Comparison of ENCODE assay signal across 23 cellular contexts in genomic region chr1:14468751-14469150, GRCh38.
DNase-seq lines count a peak whose midpoint lies in the region; ATAC-seq, FAIRE-seq and TF ChIP-seq lines count a peak whose summit lies in the region.
"Had no signal": no experiment of that assay in that cellular context is flagged by ENCODE, and none has a peak within 500 bp of the region (broad histone marks: within the 10 kb centered on the region; RNA-seq: fewer than 3 reads in every experiment).

No MANE protein-coding gene starts in this region.

- H3K18ac ChIP-seq in H1 (ENCODE audit: extremely low read depth, low read length) = no peak overlapping the region

- H3K9ac ChIP-seq in GM23248 = no peak overlapping the region
- no peak overlapping the region for H3K9ac ChIP-seq in H1 (replicated peaks in 1 of 4; ENCODE audit: extremely low read depth in 1 of 4, low read depth in 3 of 4, low read length in 3 of 4)
- H3K9ac ChIP-seq in kidney (ENCODE audit: low read length in 2 of 2) = no peak overlapping the region
- H3K9ac ChIP-seq: BLaER1 treated with 17β-estradiol and CSF1 and Interleukin-3, amounts not matched to agents 10 nM and 100 nM had no signal

- no peak overlapping the region for H3K14ac ChIP-seq in H1 (ENCODE audit: insufficient read length)

- TF ChIP-seq POLR2A in H1 (IDR thresholded peaks at IDR 0.05; ENCODE audit: control extremely low read depth in 1 of 2, low read depth in 2 of 2, low read length in 2 of 2) = no peak

- H3K4me3 Mint-ChIP-seq in osteocyte (ENCODE audit: unreplicated experiment) = no peak overlapping the region
- H3K4me3 Mint-ChIP-seq: B cell; CD4-positive, alpha-beta T cell; CD8-positive, alpha-beta T cell had no signal

- H3K4ac ChIP-seq in H1 (replicated peaks; ENCODE audit: insufficient read length, low read depth, low read length) = no peak overlapping the region

- H2AK5ac ChIP-seq in H1 (ENCODE audit: low read depth, low read length) = no peak overlapping the region

- 35 to 36% methylated on average over 7 of the region's 7 CpGs for WGBS in GM23248 (ENCODE audit: low coverage in 1 of 2, low lambda C conversion rate in 2 of 2, missing lambda C conversion rate in 2 of 2), 2 experiments
- WGBS in H1 (ENCODE audit: extremely low coverage in 1 of 2, insufficient coverage in 1 of 2, insufficient read length in 1 of 2, insufficient replicate concordance in 2 of 2, low coverage in 1 of 2, low lambda C conversion rate in 2 of 2, missing lambda C conversion rate in 1 of 2), 2 experiments = 94% methylated on average over 7 of the region's 7 CpGs; no CpG with 5 or more reads in 1 of the 2 experiments

- H3K4me2 ChIP-seq in GM23248 (ENCODE audit: unreplicated experiment) (no peak overlapping the region), H1 (ENCODE audit: insufficient read depth in 1 of 2, low read depth in 2 of 2, low read length in 2 of 2) (no peak overlapping the region)
- H3K4me2 ChIP-seq: BLaER1 treated with 17β-estradiol and CSF1 and Interleukin-3, amounts not matched to agents 10 nM and 100 nM had no signal

- H3K9me3 Mint-ChIP-seq in osteocyte (ENCODE audit: unreplicated experiment) = peaks cover 2% of the 10 kb centered on the region
- H3K9me3 Mint-ChIP-seq: CD4-positive, alpha-beta T cell; CD8-positive, alpha-beta T cell had no signal

- TF ChIP-seq CTCF in H1 (IDR thresholded peaks at IDR 0.05; ENCODE audit: control extremely low read depth in 1 of 3, insufficient read depth in 1 of 3, low read depth in 1 of 3, low read length in 3 of 3) (no peak), osteocyte (IDR thresholded peaks at IDR 0.05) (no peak), kidney (IDR thresholded peaks at IDR 0.05; ENCODE audit: borderline replicate concordance, extremely low read depth, insufficient read depth) (no peak)

- H3K79me2 ChIP-seq in GM23248 (ENCODE audit: insufficient read depth) = no peaks in the 10 kb centered on the region
- no peaks in the 10 kb centered on the region for H3K79me2 ChIP-seq in H1 (ENCODE audit: control insufficient read depth in 1 of 2, insufficient read depth in 2 of 2, low read length in 2 of 2)

- H3K27me3 ChIP-seq in GM23248 (replicated peaks; ENCODE audit: insufficient read depth) (peaks cover 16% of the 10 kb centered on the region), H1 (replicated peaks in 1 of 4; ENCODE audit: control insufficient read depth in 3 of 4, extremely low read depth in 1 of 4, insufficient read depth in 3 of 4, low read length in 3 of 4) (no peaks in the 10 kb centered on the region)
- H3K27me3 ChIP-seq: BLaER1 treated with 17β-estradiol and CSF1 and Interleukin-3, amounts not matched to agents 10 nM and 100 nM had no signal

- no peak overlapping the region for H3K23ac ChIP-seq in H1 (ENCODE audit: insufficient read length)

- H2BK20ac ChIP-seq in H1 (ENCODE audit: low read length) = no peak overlapping the region

- H2BK5ac ChIP-seq in H1 (ENCODE audit: low read depth, low read length) = no peak overlapping the region

- H3K4me3 ChIP-seq in GM23248 (no peak overlapping the region), H1 (ENCODE audit: extremely low read depth in 1 of 4, insufficient read depth in 2 of 4, low read depth in 3 of 4, low read length in 4 of 4) (no peak overlapping the region), kidney (ENCODE audit: low read length in 2 of 2) (no peak overlapping the region)
- H3K4me3 ChIP-seq: BLaER1 treated with 17β-estradiol and CSF1 and Interleukin-3, amounts not matched to agents 10 nM and 100 nM had no signal

- H3K36me3 ChIP-seq in GM23248 (ENCODE audit: low read depth) (no peaks in the 10 kb centered on the region), H1 (ENCODE audit: control insufficient read depth in 2 of 4, insufficient read depth in 4 of 4, low read length in 3 of 4) (no peaks in the 10 kb centered on the region), kidney (ENCODE audit: control insufficient read depth in 1 of 2, insufficient read depth in 2 of 2, low read length in 2 of 2) (no peaks in the 10 kb centered on the region)
- H3K36me3 ChIP-seq: BLaER1 treated with 17β-estradiol and CSF1 and Interleukin-3, amounts not matched to agents 10 nM and 100 nM had no signal

- H3K23me2 ChIP-seq in H1 (ENCODE audit: low read depth, low read length) = no peaks in the 10 kb centered on the region

- H3K4me1 Mint-ChIP-seq in osteocyte (ENCODE audit: unreplicated experiment) = no peaks in the 10 kb centered on the region
- H3K4me1 Mint-ChIP-seq: B cell had no signal

- H3K9me2 ChIP-seq in GM23248 (ENCODE audit: insufficient read depth) = no peaks in the 10 kb centered on the region

- no peak for TF ChIP-seq EP300 in H1 (IDR thresholded peaks at IDR 0.05; ENCODE audit: borderline replicate concordance in 1 of 2, low read depth in 2 of 2, low read length in 2 of 2)

- H4K91ac ChIP-seq in H1 (replicated peaks; ENCODE audit: insufficient read length, low read length) = no peak overlapping the region

- H3F3A ChIP-seq in GM23248 (ENCODE audit: insufficient read depth) = no peaks in the 10 kb centered on the region

- FAIRE-seq in H1 (lab: Jason Lieb, UNC) = no peak
- no peak for FAIRE-seq in kidney (lab: Jason Lieb, UNC)
- FAIRE-seq: A204.1, D721Med, G401.6, GM12891, GM19239 had no signal

- H4K20me1 ChIP-seq in GM23248 (ENCODE audit: insufficient read depth) (no peaks in the 10 kb centered on the region), H1 (replicated peaks in 1 of 2; ENCODE audit: control insufficient read depth in 1 of 2, insufficient read depth in 2 of 2, low read length in 2 of 2) (no peaks in the 10 kb centered on the region)
- H4K20me1 ChIP-seq: BLaER1 treated with 17β-estradiol and CSF1 and Interleukin-3, amounts not matched to agents 10 nM and 100 nM had no signal

- H3K27ac ChIP-seq in GM23248 = no peak overlapping the region
- no peak overlapping the region for H3K27ac ChIP-seq in H1 (ENCODE audit: low read depth, low read length)
- no peak overlapping the region for H3K27ac ChIP-seq in kidney (ENCODE audit: low read depth in 2 of 2, low read length in 2 of 2)
- H3K27ac ChIP-seq: BLaER1 treated with 17β-estradiol and CSF1 and Interleukin-3, amounts not matched to agents 10 nM and 100 nM; C4-2B had no signal

- H3K27ac Mint-ChIP-seq in osteocyte (ENCODE audit: unreplicated experiment) = no peak overlapping the region
- H3K27ac Mint-ChIP-seq: B cell; CD4-positive, alpha-beta T cell; CD8-positive, alpha-beta T cell had no signal

- no peaks in the 10 kb centered on the region for H3K27me3 Mint-ChIP-seq in osteocyte (ENCODE audit: unreplicated experiment)
- H3K27me3 Mint-ChIP-seq: B cell had no signal

- POLR2A ChIA-PET in H1 (lab: Charles Lee; ENCODE audit: partially characterized antibody) = no interaction called here

- in situ Hi-C loops in GM23248 (cut with MboI) = no loop called here

- TF ChIP-seq RAD21 in H1 (IDR thresholded peaks at IDR 0.05 in 1 of 2, conservative IDR thresholded peaks at IDR 0.05 in 1 of 2; ENCODE audit: low read depth in 2 of 2, low read length in 2 of 2) = no peak

- H3K56ac ChIP-seq in H1 (replicated peaks; ENCODE audit: insufficient read length, low read depth, low read length) = no peak overlapping the region

- CTCF ChIA-PET in H1 (lab: Charles Lee; ENCODE audit: partially characterized antibody) = no interaction called here

- H4K8ac ChIP-seq in H1 (ENCODE audit: extremely low read depth, insufficient read depth, low read length) = no peak overlapping the region

- H2BK15ac ChIP-seq in H1 (ENCODE audit: low read length) = no peak overlapping the region

- no peak for ATAC-seq in GM21576 (IDR thresholded peaks at IDR 0.05; ENCODE audit: unreplicated experiment)
- no peak for ATAC-seq in HG02981 (IDR thresholded peaks at IDR 0.05; ENCODE audit: unreplicated experiment)
- ATAC-seq: CD8-positive, alpha-beta T cell had no signal

- H3K4me1 ChIP-seq in GM23248 (ENCODE audit: insufficient read depth) (no peaks in the 10 kb centered on the region), H1 (replicated peaks in 1 of 4; ENCODE audit: control insufficient read depth in 3 of 4, insufficient read depth in 4 of 4, low read length in 3 of 4) (no peaks in the 10 kb centered on the region), kidney (ENCODE audit: control insufficient read depth in 1 of 2, insufficient read depth in 1 of 2, low read depth in 1 of 2, low read length in 2 of 2) (no peaks in the 10 kb centered on the region)
- H3K4me1 ChIP-seq: BLaER1 treated with 17β-estradiol and CSF1 and Interleukin-3, amounts not matched to agents 10 nM and 100 nM; Caco-2 had no signal

- no peaks in the 10 kb centered on the region for H3K9me3 ChIP-seq in GM23248 (ENCODE audit: low read depth)
- H3K9me3 ChIP-seq in H1 (ENCODE audit: insufficient read depth in 2 of 2, low read depth in 1 of 2, low read length in 1 of 2) = no peaks in the 10 kb centered on the region
- no peaks in the 10 kb centered on the region for H3K9me3 ChIP-seq in kidney (ENCODE audit: control insufficient read depth in 1 of 2, low read length in 2 of 2)
- H3K9me3 ChIP-seq: BLaER1 treated with 17β-estradiol and CSF1 and Interleukin-3, amounts not matched to agents 10 nM and 100 nM; Caco-2 had no signal

- no peaks in the 10 kb centered on the region for H3K36me3 Mint-ChIP-seq in osteocyte (ENCODE audit: unreplicated experiment)
- H3K36me3 Mint-ChIP-seq: CD8-positive, alpha-beta T cell had no signal

- H2BK12ac ChIP-seq in H1 (ENCODE audit: low read depth, low read length) = no peak overlapping the region

- H3K79me1 ChIP-seq in H1 (ENCODE audit: low read depth, low read length) = no peaks in the 10 kb centered on the region

- intact Hi-C loops in kidney (cut with DNase I) = no loop called here

- no peak overlapping the region for H2BK120ac ChIP-seq in H1 (replicated peaks; ENCODE audit: low read depth, low read length)

- no peak overlapping the region for H4K5ac ChIP-seq in H1 (ENCODE audit: insufficient read length, low read depth, low read length)

- H2AFZ ChIP-seq in GM23248 = no peak overlapping the region
- 0 out of 2 replicates have a peak overlapping the region, but pooled peaks have one; percentile 29 for H2AFZ ChIP-seq in H1 (ENCODE audit: low read length)

- DNase-seq in GM23248 = peak; percentile 42
- no peak for DNase-seq in H1 (ENCODE audit: low read depth in 1 of 2, low spot score in 2 of 2)
- DNase-seq in osteocyte (ENCODE audit: extremely low spot score, unreplicated experiment) = peak; percentile 17
- no peak for DNase-seq in kidney
- DNase-seq: 8988T; ACHN; AML-193; Caco-2; Calu3; CD4-positive, alpha-beta T cell; CD8-positive, alpha-beta T cell; DMS79 treated with DMSO at 0.1 percent for 48 hours; GF-D8 had no signal

TF ChIP-seq in H1, 55 proteins besides CTCF, POLR2A, EP300 and RAD21 (continues in another document):
- TF ChIP-seq SAP30 (IDR thresholded peaks at IDR 0.05; ENCODE audit: insufficient read depth, insufficient replicate concordance, low read length) (no peak), RNF2 (IDR thresholded peaks at IDR 0.05; ENCODE audit: borderline replicate concordance, low read depth, low read length, missing control alignments, poor library complexity, severe bottlenecking) (no peak), BCL11A (IDR thresholded peaks at IDR 0.05; ENCODE audit: low read depth in 2 of 2, low read length in 2 of 2) (no peak), YY1 (IDR thresholded peaks at IDR 0.05; ENCODE audit: low read depth, low read length) (no peak), JUN (IDR thresholded peaks at IDR 0.05; ENCODE audit: low read depth, low read length) (no peak), JUND (IDR thresholded peaks at IDR 0.05; ENCODE audit: low read length) (no peak), BRCA1 (IDR thresholded peaks at IDR 0.05; ENCODE audit: low read depth, low read length) (no peak)

Comparison
In these comparisons a context has a peak if more than half of its experiments do, and no peak if none do; other contexts are left out.
1. DNase-seq: peak in GM23248 (single experiment) and osteocyte (single experiment); none in H1 (0 of 2) and kidney (single experiment).